Comparison of ENCODE assay signal across 19 cellular contexts in the genomic region with DNA sequence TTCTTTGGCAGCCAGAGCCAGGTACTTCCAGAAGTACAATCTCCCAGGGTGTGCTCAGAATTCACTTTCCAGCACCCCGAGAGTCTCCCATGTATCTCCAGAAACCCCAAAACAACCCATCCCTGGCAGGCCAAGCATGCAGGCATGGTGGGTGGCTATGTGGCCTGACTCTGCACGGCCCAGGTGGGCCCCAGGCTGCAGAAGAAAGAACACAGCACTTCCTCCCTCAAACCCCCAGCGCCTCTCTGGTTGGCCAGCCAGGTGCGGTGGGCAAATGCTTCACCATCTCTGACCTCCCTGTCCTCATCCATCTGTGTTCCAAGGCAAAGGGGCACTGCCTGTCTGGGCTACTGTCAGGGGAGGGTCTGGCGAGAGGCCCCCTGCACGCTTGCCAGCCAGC.
A peak's percentile ranks its signal among the peaks of the same experiment; 100 is the strongest.
DNase-seq lines count a peak whose midpoint lies in the region; ATAC-seq lines count a peak whose summit lies in the region.
"Had no signal": no experiment of that assay in that cellular context is flagged by ENCODE, and none has a peak within 500 bp of the region (broad histone marks: within the 10 kb centered on the region; RNA-seq: fewer than 3 reads in every experiment).

No MANE protein-coding gene starts in this region.

- H2AK5ac ChIP-seq in neuronal stem cell (ENCODE audit: low read depth, low read length), result peak overlapping the region; percentile 31

- ATAC-seq in activated T-helper 17 cell treated with anti-CD3 and anti-CD28 coated beads, Interleukin-2, amount 50 U/mL, for 72 hours (replicated peaks), result no peak
- ATAC-seq in GM21447 (IDR thresholded peaks at IDR 0.05; ENCODE audit: unreplicated experiment) (no peak), HG02763 (IDR thresholded peaks at IDR 0.05; ENCODE audit: unreplicated experiment) (no peak)
- ATAC-seq: Right ventricle myocardium inferior had no signal

- H2BK5ac ChIP-seq in neuronal stem cell (ENCODE audit: low read length), result no peak overlapping the region

- no peaks in the 10 kb centered on the region for H3K27me3 Mint-ChIP-seq in activated T-cell treated with anti-CD3 and anti-CD28 coated beads, Interleukin-2, amount 50 U/mL, for 24 hours
- no peaks in the 10 kb centered on the region for H3K27me3 Mint-ChIP-seq in activated T-helper 17 cell treated with anti-CD3 and anti-CD28 coated beads, Interleukin-2, amount 50 U/mL, for 72 hours
- H3K27me3 Mint-ChIP-seq: CD4-positive, CD25-positive, alpha-beta regulatory T cell had no signal

- H3K36me3 ChIP-seq in neuronal stem cell (replicated peaks in 1 of 2; ENCODE audit: control insufficient read depth in 2 of 2, insufficient read depth in 2 of 2, low read length in 2 of 2), result no peaks in the 10 kb centered on the region
- H3K36me3 ChIP-seq: SJSA1 had no signal

- H3K27ac ChIP-seq in neuronal stem cell (replicated peaks; ENCODE audit: low read length), result no peak overlapping the region
- H3K27ac ChIP-seq: SJSA1 had no signal

- WGBS in neuronal stem cell (ENCODE audit: extremely low coverage in 2 of 2, insufficient read length in 2 of 2, insufficient replicate concordance in 1 of 2), 2 donors, result no CpG with 5 or more reads among the region's 6 CpGs

- H3K9me3 Mint-ChIP-seq in activated T-cell treated with anti-CD3 and anti-CD28 coated beads, Interleukin-2, amount 50 U/mL, for 24 hours, result no peaks in the 10 kb centered on the region
- no peaks in the 10 kb centered on the region for H3K9me3 Mint-ChIP-seq in activated T-helper 17 cell treated with anti-CD3 and anti-CD28 coated beads, Interleukin-2, amount 50 U/mL, for 72 hours

- H4K8ac ChIP-seq in neuronal stem cell (ENCODE audit: low read depth, low read length), result no peak overlapping the region

- H3K79me1 ChIP-seq in neuronal stem cell (ENCODE audit: low read depth, low read length), result no peaks in the 10 kb centered on the region

- H2AFZ ChIP-seq in neuronal stem cell (ENCODE audit: low read length), result no peak overlapping the region

- H3K4me1 ChIP-seq in neuronal stem cell (ENCODE audit: control insufficient read depth in 2 of 2, insufficient read depth in 1 of 2, low read depth in 1 of 2, low read length in 2 of 2), result peaks cover 0 to 15% of the 10 kb centered on the region in 2 donors
- H3K4me1 ChIP-seq: SJSA1 had no signal

- H4K91ac ChIP-seq in neuronal stem cell (ENCODE audit: low read depth, low read length, poor library complexity), result no peak overlapping the region

- no peak overlapping the region for H3K4me2 ChIP-seq in neuronal stem cell (ENCODE audit: insufficient read depth, low read length, poor library complexity, severe bottlenecking)

- H3K9me3 ChIP-seq in neuronal stem cell (replicated peaks in 1 of 2; ENCODE audit: control insufficient read depth in 2 of 2, insufficient read depth in 1 of 2, low read depth in 1 of 2, low read length in 2 of 2), result no peaks in the 10 kb centered on the region
- H3K9me3 ChIP-seq: SJSA1 had no signal

- H3K4me3 ChIP-seq in neuronal stem cell (ENCODE audit: low read length in 2 of 2), result no peak overlapping the region
- H3K4me3 ChIP-seq: SJSA1 had no signal

- H3K14ac ChIP-seq in neuronal stem cell (ENCODE audit: low read length), result peak overlapping the region; percentile 65

- H3K9ac ChIP-seq in neuronal stem cell (ENCODE audit: low read depth, low read length, poor library complexity), result no peak overlapping the region

- no peak overlapping the region for H2BK15ac ChIP-seq in neuronal stem cell (ENCODE audit: low read length)

- no peak overlapping the region for H2BK120ac ChIP-seq in neuronal stem cell (ENCODE audit: low read depth, low read length)

- no peaks in the 10 kb centered on the region for H3K36me3 Mint-ChIP-seq in activated T-cell treated with anti-CD3 and anti-CD28 coated beads, Interleukin-2, amount 50 U/mL, for 24 hours (ENCODE audit: low read depth)
- H3K36me3 Mint-ChIP-seq in activated T-helper 17 cell treated with anti-CD3 and anti-CD28 coated beads, Interleukin-2, amount 50 U/mL, for 72 hours (ENCODE audit: low read depth), result no peaks in the 10 kb centered on the region
- H3K36me3 Mint-ChIP-seq: CD4-positive, CD25-positive, alpha-beta regulatory T cell had no signal

- no peak overlapping the region for H3K4me3 Mint-ChIP-seq in activated T-cell treated with anti-CD3 and anti-CD28 coated beads, Interleukin-2, amount 50 U/mL, for 24 hours
- H3K4me3 Mint-ChIP-seq in activated T-helper 17 cell treated with anti-CD3 and anti-CD28 coated beads, Interleukin-2, amount 50 U/mL, for 72 hours, result no peak overlapping the region
- H3K4me3 Mint-ChIP-seq: CD4-positive, CD25-positive, alpha-beta regulatory T cell had no signal

- H3K27me3 ChIP-seq in neuronal stem cell (ENCODE audit: control insufficient read depth in 3 of 3, insufficient read depth in 3 of 3, low read depth in 1 of 3, low read length in 3 of 3), result peaks cover 0 to 6% (median 0%) of the 10 kb centered on the region in 3 experiments
- H3K27me3 ChIP-seq: SJSA1 had no signal

- peak overlapping the region; percentile 41 for H2BK12ac ChIP-seq in neuronal stem cell (ENCODE audit: low read length)

- peak overlapping the region; percentile 68 for H3K27ac Mint-ChIP-seq in activated T-cell treated with anti-CD3 and anti-CD28 coated beads, Interleukin-2, amount 50 U/mL, for 24 hours
- peak overlapping the region; percentile 87 for H3K27ac Mint-ChIP-seq in activated T-helper 17 cell treated with anti-CD3 and anti-CD28 coated beads, Interleukin-2, amount 50 U/mL, for 72 hours

- no peak overlapping the region for H3K23ac ChIP-seq in neuronal stem cell (ENCODE audit: low read depth, low read length, poor library complexity)

- H3K4ac ChIP-seq in neuronal stem cell (ENCODE audit: low read length), result no peak overlapping the region

- peak overlapping the region; percentile 40 for H3K18ac ChIP-seq in neuronal stem cell (ENCODE audit: low read length)

- no peak for DNase-seq in activated T-cell treated with anti-CD3 and anti-CD28 coated beads, Interleukin-2, amount 50 U/mL, for 24 hours
- DNase-seq in activated T-cell treated with anti-CD3 and anti-CD28 coated beads, Interleukin-2, amount 50 U/mL, for 1 hour, result no peak
- no peak for DNase-seq in neuronal stem cell (ENCODE audit: low spot score)
- DNase-seq in superior temporal gyrus (ENCODE audit: extremely low spot score), result no peak
- DNase-seq: AML-193; CD4-positive, CD25-positive, alpha-beta regulatory T cell; DMS79; IMR-90; MV-4-11; NCI-H1694; NCI-H2081 treated with DMSO at 0.1 percent for 48 hours; NCI-H2171 treated with DMSO at 0.1 percent for 48 hours; NCI-H524 treated with DMSO at 0.1 percent for 48 hours; NCI-H82 had no signal

- peaks cover 34% of the 10 kb centered on the region for H3K4me1 Mint-ChIP-seq in activated T-cell treated with anti-CD3 and anti-CD28 coated beads, Interleukin-2, amount 50 U/mL, for 24 hours (ENCODE audit: low read depth)
- H3K4me1 Mint-ChIP-seq in activated T-helper 17 cell treated with anti-CD3 and anti-CD28 coated beads, Interleukin-2, amount 50 U/mL, for 72 hours, result peaks cover 15% of the 10 kb centered on the region
